10 cellular contexts compared by ENCODE assay signal in genomic region chr5:36070687-36071571, GRCh38. TPM values are rescaled to one million over a fixed set of nuclear protein-coding genes. Genes with fewer than 3 reads are reported as not detected.
DNase-seq lines count a peak whose midpoint lies in the region; ATAC-seq and TF ChIP-seq lines count a peak whose summit lies in the region.
"Had no signal": no experiment of that assay in that cellular context is flagged by ENCODE, and none has a peak within 500 bp of the region (broad histone marks: within the 10 kb centered on the region; RNA-seq: fewer than 3 reads in every experiment).

No MANE protein-coding gene starts in this region.

- no peaks in the 10 kb centered on the region for H3F3A ChIP-seq in OCI-LY1 (ENCODE audit: insufficient read depth, low read length)

- H3K36me3 ChIP-seq in CD4-positive, alpha-beta memory T cell (ENCODE audit: insufficient read depth, low read length) = no peaks in the 10 kb centered on the region
- no peaks in the 10 kb centered on the region for H3K36me3 ChIP-seq in OCI-LY1 (ENCODE audit: insufficient read depth, low read length)
- H3K36me3 ChIP-seq in vagina = no peaks in the 10 kb centered on the region
- H3K36me3 ChIP-seq in ascending aorta = no peaks in the 10 kb centered on the region
- H3K36me3 ChIP-seq: cardiac muscle cell, thyroid gland had no signal

- intact Hi-C loops in CD4-positive, alpha-beta memory T cell (cut with micrococcal nuclease) = no loop called here
- intact Hi-C loops in left colon (cut with DNase I, micrococcal nuclease) (no loop called here), vagina (cut with DNase I) (no loop called here), ascending aorta (cut with DNase I) (no loop called here)

- no peak overlapping the region for H2AFZ ChIP-seq in OCI-LY1 (ENCODE audit: low read length)

- no peaks in the 10 kb centered on the region for H4K20me1 ChIP-seq in OCI-LY1 (ENCODE audit: insufficient read depth, low read length)

- H3K4me3 Mint-ChIP-seq in CD4-positive, alpha-beta memory T cell = peak overlapping the region; percentile 67 to 91 (median 86)

- no peaks in the 10 kb centered on the region for H3K79me2 ChIP-seq in OCI-LY1 (ENCODE audit: insufficient read depth, low read length)

- H3K27me3 ChIP-seq in CD4-positive, alpha-beta memory T cell (ENCODE audit: insufficient read depth, low read length) = peaks cover 3% of the 10 kb centered on the region
- H3K27me3 ChIP-seq in OCI-LY1 (ENCODE audit: insufficient read depth, low read length) (no peaks in the 10 kb centered on the region), vagina (no peaks in the 10 kb centered on the region), ascending aorta (no peaks in the 10 kb centered on the region)
- H3K27me3 ChIP-seq: thyroid gland had no signal

- POLR2A ChIA-PET in CD4-positive, alpha-beta memory T cell (lab: Charles Lee; ENCODE audit: partially characterized antibody) = no interaction called here

- peak; percentile 66 for ATAC-seq in GM21576 (IDR thresholded peaks at IDR 0.05; ENCODE audit: unreplicated experiment)
- peak; percentile 39 for ATAC-seq in left colon

- H3K36me3 Mint-ChIP-seq in CD4-positive, alpha-beta memory T cell = no peaks in the 10 kb centered on the region

- H3K27ac ChIP-seq in CD4-positive, alpha-beta memory T cell (ENCODE audit: low read depth, low read length) = no peak overlapping the region
- no peak overlapping the region for H3K27ac ChIP-seq in OCI-LY1 (ENCODE audit: low read depth, low read length, poor library complexity, severe bottlenecking)
- H3K27ac ChIP-seq in vagina = no peak overlapping the region
- no peak overlapping the region for H3K27ac ChIP-seq in ascending aorta
- H3K27ac ChIP-seq: cardiac muscle cell, thyroid gland had no signal

- H3K9me2 ChIP-seq in OCI-LY1 (ENCODE audit: low read depth, low read length) = no peaks in the 10 kb centered on the region

- CTCF ChIA-PET in CD4-positive, alpha-beta memory T cell (lab: Charles Lee; ENCODE audit: partially characterized antibody) = interaction anchor here (0.7 to 2.0 kb wide), 3 partner anchors 8 to 522 kb away, joined by 3 to 11 read pairs (median 3); no protein-coding TSS in a partner anchor

- peak overlapping the region in 1 of 2 donors; percentile 15 for H3K4me3 ChIP-seq in CD4-positive, alpha-beta memory T cell (ENCODE audit: low read length in 2 of 2)
- H3K4me3 ChIP-seq in OCI-LY1 (ENCODE audit: low read depth, low read length, poor library complexity, severe bottlenecking) (no peak overlapping the region), vagina (peak overlapping the region in 1 of 2 donors; percentile 6), ascending aorta (peak overlapping the region in 1 of 2 donors; percentile 33)
- H3K4me3 ChIP-seq: cardiac muscle cell, thyroid gland had no signal

- H3K4me1 ChIP-seq in CD4-positive, alpha-beta memory T cell (ENCODE audit: insufficient read depth, low read length) = peaks cover 9% of the 10 kb centered on the region
- H3K4me1 ChIP-seq in OCI-LY1 (ENCODE audit: insufficient read depth, low read length, severe bottlenecking) (no peaks in the 10 kb centered on the region), vagina (peaks cover 6% of the 10 kb centered on the region), ascending aorta (no peaks in the 10 kb centered on the region)
- H3K4me1 ChIP-seq: thyroid gland had no signal

- TF ChIP-seq POLR2A in vagina (IDR thresholded peaks at IDR 0.05) = no peak

- peaks cover 11 to 27% (median 17%) of the 10 kb centered on the region in 4 donors for H3K4me1 Mint-ChIP-seq in CD4-positive, alpha-beta memory T cell

- peak overlapping the region in 5 of 7 donors; percentile 38 to 84 (median 50) for H3K27ac Mint-ChIP-seq in CD4-positive, alpha-beta memory T cell

- no peak overlapping the region for H3K9ac ChIP-seq in OCI-LY1 (ENCODE audit: low read length)

- no peak for TF ChIP-seq CTCF in OCI-LY1 (IDR thresholded peaks at IDR 0.05; ENCODE audit: low read length)
- no peak for TF ChIP-seq CTCF in vagina (IDR thresholded peaks at IDR 0.05)
- no peak for TF ChIP-seq CTCF in ascending aorta (IDR thresholded peaks at IDR 0.05)

- H3K9me3 ChIP-seq in CD4-positive, alpha-beta memory T cell (ENCODE audit: control insufficient read depth in 1 of 2, low read length in 2 of 2) = no peaks in the 10 kb centered on the region
- H3K9me3 ChIP-seq in OCI-LY1 (ENCODE audit: low read length) (no peaks in the 10 kb centered on the region), vagina (no peaks in the 10 kb centered on the region), ascending aorta (no peaks in the 10 kb centered on the region)
- H3K9me3 ChIP-seq: thyroid gland had no signal

- H3K27me3 Mint-ChIP-seq in CD4-positive, alpha-beta memory T cell = peaks cover 14 to 16% of the 10 kb centered on the region in 2 donors

- H3K9me3 Mint-ChIP-seq in CD4-positive, alpha-beta memory T cell = peaks cover 0 to 2% (median 0%) of the 10 kb centered on the region in 8 donors

- H3K4me2 ChIP-seq in OCI-LY1 (ENCODE audit: low read length) = peak overlapping the region; percentile 34; the same call in 1 of the 2 replicates

- no peak for DNase-seq in CD4-positive, alpha-beta memory T cell
- DNase-seq in left colon (no peak), vagina (ENCODE audit: extremely low spot score in 2 of 2) (no peak), ascending aorta (ENCODE audit: low spot score in 2 of 2) (no peak), NCI-H1436 treated with DMSO at 0.1 percent for 48 hours (lab: John Stamatoyannopoulos, UW) (no peak), dermis blood vessel endothelial cell (no peak)

RNA-seq across cellular contexts. Expression of gene UGT3A2, which starts 4.2 kb away (rescaled TPM):
- total RNA-seq in CD4-positive, alpha-beta memory T cell = not detected
- polyA plus RNA-seq in CD4-positive, alpha-beta memory T cell = under 1 TPM in 1 of 2 donors, not detected in 1; 0.17 TPM
- total RNA-seq in left colon (not detected), vagina (not detected), ascending aorta (not detected), dermis blood vessel endothelial cell (not detected in 2 replicates)
- total RNA-seq: thyroid gland had no signal
